ENCODE assay signal across 8 cellular contexts in the genomic region with DNA sequence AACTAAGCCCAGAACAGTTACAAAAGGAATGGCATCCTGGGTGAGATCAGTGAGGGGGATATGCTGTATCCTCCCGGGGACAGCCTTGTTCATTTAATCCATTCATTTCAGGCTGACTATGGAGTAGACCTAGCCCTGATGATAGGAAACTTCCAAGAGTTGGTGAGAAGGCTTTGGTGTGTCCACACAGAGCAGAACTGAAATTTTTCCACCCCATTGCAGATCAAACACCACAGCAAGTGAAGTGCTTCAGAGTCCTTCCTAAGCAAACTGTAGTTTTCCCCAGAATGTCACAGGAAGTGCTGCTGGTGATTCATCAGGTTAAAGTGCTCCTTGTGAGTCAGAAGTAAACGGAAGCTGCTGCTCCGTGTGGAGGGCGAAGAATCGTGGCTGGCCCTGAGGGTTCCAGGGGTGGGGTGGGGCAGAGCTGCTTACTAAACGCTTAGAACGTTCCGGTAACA.
DNase-seq lines count a peak whose midpoint lies in the region; ATAC-seq and TF ChIP-seq lines count a peak whose summit lies in the region.

No MANE protein-coding gene starts in this region.

- H3K4me3 ChIP-seq in fibroblast of lung (replicated peaks in 1 of 4; ENCODE audit: control extremely low read depth in 1 of 4, insufficient read depth in 1 of 4, low read depth in 3 of 4, low read length in 4 of 4) (no peak overlapping the region), sigmoid colon (no peak overlapping the region), HAP-1 (no peak overlapping the region)

- H3K27ac ChIP-seq in fibroblast of lung (ENCODE audit: insufficient read depth, low read length) (peak overlapping the region; percentile 81), sigmoid colon (peak overlapping the region; percentile 33 to 61 (median 52))

- in situ Hi-C loops in HAP-1 (cut with MboI; ENCODE audit: low sequenced_read_pairs): loop anchor here (25.0 kb wide), 2 partner anchors 358 to 908 kb away; no protein-coding TSS in a partner anchor

- H3K4me1 ChIP-seq in fibroblast of lung (ENCODE audit: control insufficient read depth, extremely low read depth, insufficient read depth, low read length): peaks cover 24% of the 10 kb centered on the region
- peaks cover 0 to 28% (median 21%) of the 10 kb centered on the region in 4 donors for H3K4me1 ChIP-seq in sigmoid colon
- H3K4me1 ChIP-seq in HAP-1: peaks cover 11% of the 10 kb centered on the region

- TF ChIP-seq POLR2A in sigmoid colon (IDR thresholded peaks at IDR 0.05): no peak

- H3K4me2 ChIP-seq in fibroblast of lung (ENCODE audit: extremely low read depth, insufficient read depth, low read length): peak overlapping the region; percentile 28

- no peak for TF ChIP-seq CTCF in fibroblast of lung (conservative IDR thresholded peaks at IDR 0.05 in 1 of 2, IDR thresholded peaks at IDR 0.05 in 1 of 2; ENCODE audit: low read depth in 1 of 2, low read length in 2 of 2)
- no peak for TF ChIP-seq CTCF in sigmoid colon (IDR thresholded peaks at IDR 0.05)

- no peak overlapping the region for H2AFZ ChIP-seq in fibroblast of lung (ENCODE audit: low read length)

- DNase-seq in Right ventricle myocardium superior (no peak), cardiac septum (ENCODE audit: low spot score) (no peak), NOMO-1 treated with dmso at 0.1 percent for 144 hours (lab: John Stamatoyannopoulos, UW; ENCODE audit: unreplicated experiment) (peak; percentile 78), activated T-cell treated with anti-CD3 and anti-CD28 coated beads for 48 hours (ENCODE audit: low read depth) (peak; percentile 68), fibroblast of lung (ENCODE audit: low read depth in 2 of 2) (peak; percentile 93 to 96), sigmoid colon (peak; percentile 70), cortex of kidney (lab: John Stamatoyannopoulos, UW) (no peak), HAP-1 (ENCODE audit: low spot score in 2 of 2) (no peak)

- ATAC-seq in Right ventricle myocardium superior (ENCODE audit: poor library complexity): peak; percentile 26

- TF ChIP-seq EP300 in sigmoid colon (IDR thresholded peaks at IDR 0.05): no peak

- H3K36me3 ChIP-seq in fibroblast of lung (ENCODE audit: control insufficient read depth, insufficient read depth, low read length) (no peaks in the 10 kb centered on the region), sigmoid colon (no peaks in the 10 kb centered on the region), HAP-1 (replicated peaks) (no peaks in the 10 kb centered on the region)

- H3K9ac ChIP-seq in fibroblast of lung (ENCODE audit: insufficient read depth, low read length): no peak overlapping the region

- H3K9me3 ChIP-seq in fibroblast of lung (ENCODE audit: control insufficient read depth, insufficient read depth, low read depth, low read length) (no peaks in the 10 kb centered on the region), sigmoid colon (no peaks in the 10 kb centered on the region), HAP-1 (no peaks in the 10 kb centered on the region)

- H4K20me1 ChIP-seq in fibroblast of lung (ENCODE audit: control insufficient read depth, extremely low read depth, insufficient read depth, low read length): no peaks in the 10 kb centered on the region

- intact Hi-C loops in Right ventricle myocardium superior (cut with DNase I) (loop anchor here (10.0 kb wide), 1 partner anchor 181 kb away; no protein-coding TSS in a partner anchor), cardiac septum (cut with DNase I) (loop anchor here (10.0 kb wide), 4 partner anchors 181 to 911 kb away; no protein-coding TSS in a partner anchor), sigmoid colon (cut with DNase I) (loop anchor here (5.0 to 10.0 kb wide), 3 partner anchors 178 to 913 kb away; a partner anchor contains a TSS)

- 4 to 17% methylated on average over 8 of the region's 8 CpGs for WGBS in sigmoid colon, 2 donors

- H3K27me3 ChIP-seq in fibroblast of lung (ENCODE audit: control insufficient read depth, insufficient read depth, low read length) (no peaks in the 10 kb centered on the region), sigmoid colon (no peaks in the 10 kb centered on the region), HAP-1 (ENCODE audit: low read depth) (no peaks in the 10 kb centered on the region; the same call in 1 of the 2 replicates)

- no peaks in the 10 kb centered on the region for H3K79me2 ChIP-seq in fibroblast of lung (ENCODE audit: control insufficient read depth, insufficient read depth, low read length)

Comparison
In these comparisons a context has a peak if more than half of its experiments do, and no peak if none do; other contexts are left out.
1. DNase-seq: peak in NOMO-1 treated with dmso at 0.1 percent for 144 hours (single experiment), activated T-cell treated with anti-CD3 and anti-CD28 coated beads for 48 hours (single experiment), fibroblast of lung (2 of 2) and sigmoid colon (single experiment); none in Right ventricle myocardium superior (single experiment), cardiac septum (single experiment), cortex of kidney (single experiment) and HAP-1 (0 of 2).